Comparison of ENCODE assay signal across 8 cellular contexts in genomic region chr7:74290590-74290950, GRCh38. TPM values are rescaled to one million over a fixed set of nuclear protein-coding genes. Genes with fewer than 3 reads are reported as not detected.
DNase-seq lines count a peak whose midpoint lies in the region; ATAC-seq lines count a peak whose summit lies in the region.

No MANE protein-coding gene starts in this region.

- peak overlapping the region; percentile 94 for H3K4me3 ChIP-seq in HUES6 (ENCODE audit: low read depth, low read length)
- H3K4me3 ChIP-seq in naive thymus-derived CD4-positive, alpha-beta T cell (ENCODE audit: low read length) = no peak overlapping the region

- H3K9ac ChIP-seq in HUES6 (ENCODE audit: low read length) = peak overlapping the region; percentile 70

- H3K4me1 Mint-ChIP-seq in naive thymus-derived CD4-positive, alpha-beta T cell = peaks cover 13 to 24% (median 18%) of the 10 kb centered on the region in 7 donors

- ATAC-seq in naive thymus-derived CD4-positive, alpha-beta T cell = no peak
- ATAC-seq in GM18519 (IDR thresholded peaks at IDR 0.05; ENCODE audit: low FRiP score, unreplicated experiment) = no peak

- no peak overlapping the region for H3K27ac ChIP-seq in HUES6 (ENCODE audit: low read depth, low read length)
- H3K27ac ChIP-seq in cingulate gyrus (ENCODE audit: low read depth, low read length) = peak overlapping the region; percentile 70
- H3K27ac ChIP-seq in naive thymus-derived CD4-positive, alpha-beta T cell (ENCODE audit: low read depth, low read length) = no peak overlapping the region

- H3K27me3 ChIP-seq in HUES6 (ENCODE audit: control insufficient read depth, insufficient read depth, low read length) = peaks cover 9% of the 10 kb centered on the region
- no peaks in the 10 kb centered on the region for H3K27me3 ChIP-seq in naive thymus-derived CD4-positive, alpha-beta T cell (ENCODE audit: control insufficient read depth in 2 of 2, insufficient read depth in 2 of 2, low read length in 2 of 2)

- H3K27me3 Mint-ChIP-seq in naive thymus-derived CD4-positive, alpha-beta T cell = peaks cover 0 to 39% (median 0%) of the 10 kb centered on the region in 5 donors

- no peaks in the 10 kb centered on the region for H3K36me3 Mint-ChIP-seq in naive thymus-derived CD4-positive, alpha-beta T cell

- H3K4me3 Mint-ChIP-seq in naive thymus-derived CD4-positive, alpha-beta T cell = peak overlapping the region; percentile 29 to 89 (median 67)

- intact Hi-C loops in naive thymus-derived CD4-positive, alpha-beta T cell (cut with micrococcal nuclease) = loop anchor here in 1 of 2 donors (10.0 kb wide), 1 partner anchor 196 kb away; no protein-coding TSS in a partner anchor

- no peaks in the 10 kb centered on the region for H3K9me3 ChIP-seq in HUES6 (ENCODE audit: control insufficient read depth, insufficient read depth, low read depth, low read length)
- H3K9me3 ChIP-seq in naive thymus-derived CD4-positive, alpha-beta T cell (ENCODE audit: control insufficient read depth in 2 of 3, low read length in 3 of 3) = no peaks in the 10 kb centered on the region

- POLR2A ChIA-PET in naive thymus-derived CD4-positive, alpha-beta T cell (lab: Charles Lee) = no interaction called here

- H3K4me1 ChIP-seq in HUES6 (ENCODE audit: control insufficient read depth, insufficient read depth, low read length) = peaks cover 40% of the 10 kb centered on the region
- peaks cover 15 to 20% of the 10 kb centered on the region in 2 donors for H3K4me1 ChIP-seq in naive thymus-derived CD4-positive, alpha-beta T cell (ENCODE audit: control insufficient read depth in 2 of 2, insufficient read depth in 2 of 2, low read length in 2 of 2)

- peak overlapping the region in 3 of 9 donors; percentile 26 to 71 (median 38) for H3K27ac Mint-ChIP-seq in naive thymus-derived CD4-positive, alpha-beta T cell

- no peaks in the 10 kb centered on the region for H3K9me3 Mint-ChIP-seq in naive thymus-derived CD4-positive, alpha-beta T cell

- H3K36me3 ChIP-seq in HUES6 (ENCODE audit: control insufficient read depth, insufficient read depth, low read length) = no peaks in the 10 kb centered on the region
- H3K36me3 ChIP-seq in naive thymus-derived CD4-positive, alpha-beta T cell (ENCODE audit: control insufficient read depth in 2 of 3, insufficient read depth in 3 of 3, low read length in 3 of 3) = no peaks in the 10 kb centered on the region

- DNase-seq in Ammon's horn (ENCODE audit: low spot score) = peak; percentile 51
- DNase-seq in naive thymus-derived CD4-positive, alpha-beta T cell = no peak
- DNase-seq in GF-D8 (lab: John Stamatoyannopoulos, UW) = no peak
- DNase-seq in activated effector memory CD4-positive, alpha-beta T cell treated with Interleukin-2 at 50 U/mL for 16 hours = no peak
- no peak for DNase-seq in NCI-H524 (lab: John Stamatoyannopoulos, UW)

- CTCF ChIA-PET in naive thymus-derived CD4-positive, alpha-beta T cell (lab: Charles Lee) = no interaction called here

RNA-seq across cellular contexts. Expression of gene CLIP2, which starts 1.4 kb away (rescaled TPM):
- 10 to 100 TPM in 1 of 5 experiments, 1 to 10 TPM in 4; 1.1 to 11.4 (median 3.1) TPM for total RNA-seq in naive thymus-derived CD4-positive, alpha-beta T cell
- under 1 TPM; 0.02 to 0.61 TPM for polyA plus RNA-seq in naive thymus-derived CD4-positive, alpha-beta T cell

RNA-seq across cellular contexts. Expression of gene RFC2, which starts 36.4 kb away (rescaled TPM):
- 10 to 100 TPM; 12.0 to 51.7 (median 15.2) TPM for total RNA-seq in naive thymus-derived CD4-positive, alpha-beta T cell
- 10 to 100 TPM; 21.4 to 23.7 TPM for polyA plus RNA-seq in naive thymus-derived CD4-positive, alpha-beta T cell
